11 cellular contexts compared by ENCODE assay signal in genomic region chr21:44878053-44878982, GRCh38. TPM values are rescaled to one million over a fixed set of nuclear protein-coding genes. Genes with fewer than 3 reads are reported as not detected.
A peak's percentile ranks its signal among the peaks of the same experiment; 100 is the strongest.
DNase-seq lines count a peak whose midpoint lies in the region; ATAC-seq and TF ChIP-seq lines count a peak whose summit lies in the region.
"Had no signal": no experiment of that assay in that cellular context is flagged by ENCODE, and none has a peak within 500 bp of the region (broad histone marks: within the 10 kb centered on the region; RNA-seq: fewer than 3 reads in every experiment).

No MANE protein-coding gene starts in this region.

- no peaks in the 10 kb centered on the region for H3K27me3 ChIP-seq in CD8-positive, alpha-beta memory T cell (ENCODE audit: insufficient read depth, low read length, poor library complexity, severe bottlenecking)
- H3K27me3 ChIP-seq in SJCRH30 = no peaks in the 10 kb centered on the region

- no peak overlapping the region for H3K27ac Mint-ChIP-seq in CD8-positive, alpha-beta memory T cell
- no peak overlapping the region for H3K27ac Mint-ChIP-seq in T-cell
- H3K27ac Mint-ChIP-seq: stimulated activated naive CD8-positive, alpha-beta T cell treated with anti-CD3 and anti-CD28 coated beads, Interleukin-15, Interleukin-2, amounts not matched to agents 100 ng/mL and 50 ng/mL, for 24 hours had no signal

- no peaks in the 10 kb centered on the region for H3K9me3 ChIP-seq in CD8-positive, alpha-beta memory T cell (ENCODE audit: low read length)
- H3K9me3 ChIP-seq in mucosa of descending colon (no peaks in the 10 kb centered on the region), SJCRH30 (replicated peaks) (no peaks in the 10 kb centered on the region)
- H3K9me3 ChIP-seq: BE2C had no signal

- POLR2A ChIA-PET in CD8-positive, alpha-beta memory T cell (lab: Charles Lee) = no interaction called here
- POLR2A ChIA-PET in T-cell (lab: Charles Lee) = no interaction called here

- peak overlapping the region; percentile 51 for H3K27ac ChIP-seq in CD8-positive, alpha-beta memory T cell (ENCODE audit: low read depth, low read length)
- H3K27ac ChIP-seq in SJCRH30 = no peak overlapping the region

- peaks cover 32 to 44% (median 40%) of the 10 kb centered on the region in 3 donors for H3K4me1 Mint-ChIP-seq in CD8-positive, alpha-beta memory T cell
- peaks cover 35 to 50% (median 41%) of the 10 kb centered on the region in 3 donors for H3K4me1 Mint-ChIP-seq in T-cell

- H3K36me3 ChIP-seq in CD8-positive, alpha-beta memory T cell (ENCODE audit: insufficient read depth, low read length) = no peaks in the 10 kb centered on the region
- H3K36me3 ChIP-seq in mucosa of descending colon (ENCODE audit: low read depth) = no peaks in the 10 kb centered on the region
- H3K36me3 ChIP-seq in SJCRH30 = no peaks in the 10 kb centered on the region
- H3K36me3 ChIP-seq: BE2C had no signal

- DNase-seq in CD8-positive, alpha-beta memory T cell = no peak
- DNase-seq in OCI-M1 (lab: John Stamatoyannopoulos, UW) (peak; percentile 97), dermis blood vessel endothelial cell (peak; percentile 36), mucosa of descending colon (peak in 2 of 3 donors; percentile 25 to 55), SJCRH30 (no peak), T-cell (no peak), GM03348 (ENCODE audit: low spot score) (no peak)
- DNase-seq: BE2C, NCI-H82 had no signal

- H3K27me3 Mint-ChIP-seq in CD8-positive, alpha-beta memory T cell = no peaks in the 10 kb centered on the region
- H3K27me3 Mint-ChIP-seq in T-cell = no peaks in the 10 kb centered on the region
- H3K27me3 Mint-ChIP-seq: stimulated activated naive CD8-positive, alpha-beta T cell treated with anti-CD3 and anti-CD28 coated beads, Interleukin-15, Interleukin-2, amounts not matched to agents 100 ng/mL and 50 ng/mL, for 24 hours had no signal

- TF ChIP-seq CTCF in mucosa of descending colon (IDR thresholded peaks at IDR 0.05) = no peak

- peaks cover 31% of the 10 kb centered on the region for H3K4me1 ChIP-seq in CD8-positive, alpha-beta memory T cell (ENCODE audit: insufficient read depth, low read length)
- H3K4me1 ChIP-seq in mucosa of descending colon (ENCODE audit: low read depth) = peaks cover 13% of the 10 kb centered on the region
- peaks cover 27% of the 10 kb centered on the region for H3K4me1 ChIP-seq in SJCRH30
- H3K4me1 ChIP-seq: BE2C had no signal

- H3K9me3 Mint-ChIP-seq in CD8-positive, alpha-beta memory T cell = no peaks in the 10 kb centered on the region
- H3K9me3 Mint-ChIP-seq in T-cell = no peaks in the 10 kb centered on the region
- H3K9me3 Mint-ChIP-seq: stimulated activated naive CD8-positive, alpha-beta T cell treated with anti-CD3 and anti-CD28 coated beads, Interleukin-15, Interleukin-2, amounts not matched to agents 100 ng/mL and 50 ng/mL, for 24 hours had no signal

- ATAC-seq in mucosa of descending colon (peak; percentile 54), GM18873 (IDR thresholded peaks at IDR 0.05; ENCODE audit: low FRiP score, unreplicated experiment) (no peak), T-cell (replicated peaks in 1 of 4) (no peak)

- intact Hi-C loops in mucosa of descending colon (cut with DNase I, micrococcal nuclease) = no loop called here

- no peak overlapping the region for H3K4me3 Mint-ChIP-seq in CD8-positive, alpha-beta memory T cell
- H3K4me3 Mint-ChIP-seq in T-cell = no peak overlapping the region
- H3K4me3 Mint-ChIP-seq: stimulated activated naive CD8-positive, alpha-beta T cell treated with anti-CD3 and anti-CD28 coated beads, Interleukin-15, Interleukin-2, amounts not matched to agents 100 ng/mL and 50 ng/mL, for 24 hours had no signal

- CTCF ChIA-PET in CD8-positive, alpha-beta memory T cell (lab: Charles Lee) = no interaction called here
- CTCF ChIA-PET in T-cell (lab: Charles Lee) = interaction anchor here in 1 of 2 donors (0.5 kb wide), 1 partner anchor 14 kb away, joined by 3 read pairs; no protein-coding TSS in a partner anchor

- peaks cover 0 to 7% (median 0%) of the 10 kb centered on the region in 3 donors for H3K36me3 Mint-ChIP-seq in CD8-positive, alpha-beta memory T cell
- H3K36me3 Mint-ChIP-seq in T-cell = no peaks in the 10 kb centered on the region

- no peak overlapping the region for H3K4me3 ChIP-seq in CD8-positive, alpha-beta memory T cell (ENCODE audit: low read length)
- H3K4me3 ChIP-seq in mucosa of descending colon = no peak overlapping the region
- no peak overlapping the region for H3K4me3 ChIP-seq in SJCRH30

RNA-seq across cellular contexts. Expression of gene PTTG1IP, which starts 4.8 kb away (rescaled TPM):
- total RNA-seq in CD8-positive, alpha-beta memory T cell = 10 to 100 TPM; 48.2 to 50.8 TPM
- polyA plus RNA-seq in CD8-positive, alpha-beta memory T cell = 69.8 TPM
- total RNA-seq in dermis blood vessel endothelial cell (505 and 528 TPM in 2 replicates), mucosa of descending colon (100 to 1,000 TPM; 202 to 391 (median 286) TPM), T-cell (10 to 100 TPM; 73.4 to 91.1 (median 90.2) TPM)
- 195 TPM in 2 replicates for total RNA-seq in SJCRH30 (2014; rRNA removed; shearing (Covaris generic))

RNA-seq across cellular contexts. Expression of gene ITGB2, which starts 42.4 kb away (rescaled TPM):
- 100 to 1,000 TPM; 159 to 165 TPM for total RNA-seq in CD8-positive, alpha-beta memory T cell
- 847 TPM for polyA plus RNA-seq in CD8-positive, alpha-beta memory T cell
- total RNA-seq in dermis blood vessel endothelial cell (0.05 and 0.34 TPM in 2 replicates), mucosa of descending colon (10 to 100 TPM; 10.8 to 52.3 (median 51.1) TPM), T-cell (100 to 1,000 TPM; 249 to 498 (median 304) TPM)
- total RNA-seq in SJCRH30 (2014; rRNA removed; shearing (Covaris generic)) = 38.8 and 42.4 TPM in 2 replicates

Comparison
In these comparisons a context has a peak if more than half of its experiments do, and no peak if none do; other contexts are left out.
1. DNase-seq: peak in OCI-M1 (single experiment), dermis blood vessel endothelial cell (single experiment) and mucosa of descending colon (2 of 3); none in CD8-positive, alpha-beta memory T cell (0 of 5), SJCRH30 (0 of 2), T-cell (0 of 34) and GM03348 (single experiment).